ENCODE assay signal across 27 cellular contexts in the genomic region with DNA sequence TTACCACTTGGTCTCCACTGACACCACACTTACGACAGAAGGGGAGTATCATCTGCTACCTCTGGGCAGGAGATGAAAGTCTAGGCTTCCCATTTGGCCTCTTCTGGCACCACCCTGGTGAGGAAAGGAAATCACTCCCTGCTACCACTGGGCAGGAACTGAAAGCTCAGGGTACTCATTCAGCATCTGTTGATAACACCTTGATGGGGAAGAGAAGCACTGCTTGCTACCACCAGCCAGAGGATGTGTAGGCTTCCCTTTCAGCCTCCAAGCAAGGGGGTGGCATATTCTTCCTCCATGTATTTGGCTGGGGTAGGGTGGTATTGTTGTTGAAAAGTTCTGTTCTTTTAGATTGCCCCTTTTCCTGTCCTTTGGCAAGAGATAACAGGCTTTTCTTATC.
"Had no signal": no experiment of that assay in that cellular context is flagged by ENCODE, and none has a peak within 500 bp of the region (broad histone marks: within the 10 kb centered on the region; RNA-seq: fewer than 3 reads in every experiment).

No MANE protein-coding gene starts in this region.

- H3K36me3 ChIP-seq: ascending aorta, cardiac muscle cell, gastrocnemius medialis, left ventricle myocardium inferior, transverse colon had no signal

- H3K27ac ChIP-seq: ascending aorta, cardiac muscle cell, coronary artery, dorsolateral prefrontal cortex, gastrocnemius medialis, hepatocyte, left ventricle myocardium inferior, testis, transverse colon had no signal

- DNase-seq: activated CD4-positive, alpha-beta T cell treated with anti-CD3 and anti-CD28 coated beads for 1 hour; activated CD4-positive, alpha-beta T cell treated with anti-CD3 and anti-CD28 coated beads, Interleukin-2, amount 50 U/mL, for 48 hours; activated effector memory CD4-positive, alpha-beta T cell treated with anti-CD3 and anti-CD28 coated beads, Interleukin-2, amount 50 U/mL, for 16 hours; activated naive CD4-positive, alpha-beta T cell treated with anti-CD3 and anti-CD28 coated beads for 36 hours; activated naive CD8-positive, alpha-beta T cell treated with anti-CD3 and anti-CD28 coated beads, Interleukin-2, amount 10 ng/mL, durations not matched to agents 7 days and 5 days; dorsolateral prefrontal cortex; effector memory CD4-positive, alpha-beta T cell; gastrocnemius medialis; glutamatergic neuron; islet precursor cell; left ventricle myocardium inferior; mesendoderm; natural killer cell; posterior cingulate gyrus; right cardiac atrium; stimulated activated CD4-positive, alpha-beta T cell treated with anti-CD3 and anti-CD28 coated beads, Interleukin-2, amount 100 ng/mL, for 48 hours; stimulated activated naive CD8-positive, alpha-beta T cell treated with anti-CD3 and anti-CD28 coated beads, Interleukin-15, Interleukin-2, amounts not matched to agents 100 U/mL and 50 U/mL, for 24 hours; T-helper 17 cell; testis; transverse colon had no signal

- H3K4me1 ChIP-seq: ascending aorta, gastrocnemius medialis, left ventricle myocardium inferior, testis, transverse colon had no signal

- H3K4me3 Mint-ChIP-seq: activated naive CD4-positive, alpha-beta T cell treated with anti-CD3 and anti-CD28 coated beads for 36 hours; activated naive CD8-positive, alpha-beta T cell treated with anti-CD3 and anti-CD28 coated beads, Interleukin-2, amount 10 ng/mL, durations not matched to agents 7 days and 5 days; brain; natural killer cell; T-helper 17 cell; WTC11 had no signal

- H3K9me3 ChIP-seq: testis had no signal

- H3K27ac Mint-ChIP-seq: activated naive CD4-positive, alpha-beta T cell treated with anti-CD3 and anti-CD28 coated beads for 36 hours; activated naive CD8-positive, alpha-beta T cell treated with anti-CD3 and anti-CD28 coated beads, Interleukin-2, amount 10 ng/mL, durations not matched to agents 7 days and 5 days; brain; natural killer cell; T-helper 17 cell; WTC11 had no signal

- ATAC-seq: gastrocnemius medialis; natural killer cell; right cardiac atrium; stimulated activated naive CD8-positive, alpha-beta T cell treated with anti-CD3 and anti-CD28 coated beads, Interleukin-15, Interleukin-2, amounts not matched to agents 100 U/mL and 50 U/mL, for 24 hours; T-helper 17 cell; WTC11 had no signal

- H3K27me3 ChIP-seq: ascending aorta, cardiac muscle cell, dorsolateral prefrontal cortex, gastrocnemius medialis, hepatocyte, testis, transverse colon had no signal

- H3K4me3 ChIP-seq: ascending aorta, cardiac muscle cell, coronary artery, dorsolateral prefrontal cortex, gastrocnemius medialis, hepatocyte, left ventricle myocardium inferior, lung, testis, transverse colon had no signal

- H3K4me1 Mint-ChIP-seq: brain, T-helper 17 cell had no signal

- H3K27me3 Mint-ChIP-seq: activated naive CD8-positive, alpha-beta T cell treated with anti-CD3 and anti-CD28 coated beads, Interleukin-2, amount 10 ng/mL, durations not matched to agents 7 days and 5 days; brain; T-helper 17 cell had no signal
